23 cellular contexts compared by ENCODE assay signal in the genomic region with DNA sequence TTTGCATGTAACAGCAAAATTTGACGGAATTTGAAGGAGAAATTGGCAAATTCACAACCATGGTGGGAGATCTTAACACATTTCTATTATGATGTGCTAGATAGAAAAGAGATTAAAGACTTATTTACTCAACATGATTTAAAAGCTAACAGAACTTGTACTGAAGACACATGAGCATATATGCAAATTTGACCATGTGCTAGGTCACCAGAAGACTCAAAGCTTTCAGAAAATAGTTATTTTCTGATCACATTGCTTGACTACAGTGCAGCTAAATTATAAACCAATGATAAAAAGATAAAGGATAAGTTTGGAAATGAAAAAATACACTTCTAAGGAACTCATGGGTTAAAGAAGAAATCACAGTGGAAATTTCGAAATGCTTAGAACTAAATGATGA. TPM values are rescaled to one million over a fixed set of nuclear protein-coding genes. Genes with fewer than 3 reads are reported as not detected.
DNase-seq lines count a peak whose midpoint lies in the region; ATAC-seq and TF ChIP-seq lines count a peak whose summit lies in the region.
"Had no signal": no experiment of that assay in that cellular context is flagged by ENCODE, and none has a peak within 500 bp of the region (broad histone marks: within the 10 kb centered on the region; RNA-seq: fewer than 3 reads in every experiment).

No MANE protein-coding gene starts in this region.

- POLR2A ChIA-PET in activated B cell treated with CpG ODN at 0.5 μM for 24 hours (lab: Charles Lee) = interaction anchor here (0.5 to 4.6 kb wide), 9 partner anchors 9 to 374 kb away, joined by 3 to 22 read pairs (median 10); partner anchors contain the start of gene GPR183

- no peaks in the 10 kb centered on the region for H3K27me3 Mint-ChIP-seq in T-helper 1 cell treated with Interleukin-12 subunit alpha and Interleukin-12 subunit beta and Interleukin-4 antibody, amounts not matched to agents 30 μg/mL and 1 μg/mL, for 36 hours (ENCODE audit: low read depth)
- H3K27me3 Mint-ChIP-seq in activated B cell treated with CpG ODN at 0.5 μM for 24 hours = no peaks in the 10 kb centered on the region

- no peaks in the 10 kb centered on the region for H3K9me3 ChIP-seq in effector memory CD4-positive, alpha-beta T cell (ENCODE audit: control insufficient read depth, low read length)
- H3K9me3 ChIP-seq: BLaER1, gastroesophageal sphincter, neutrophil, SK-N-SH, tibial nerve had no signal

- no peaks in the 10 kb centered on the region for H3K27me3 ChIP-seq in effector memory CD4-positive, alpha-beta T cell (replicated peaks; ENCODE audit: control insufficient read depth, insufficient read depth, low read length, poor library complexity, severe bottlenecking)
- H3K27me3 ChIP-seq: BLaER1, brain microvascular endothelial cell, gastroesophageal sphincter, neutrophil, tibial nerve had no signal

- DNase-seq in T-helper 1 cell = no peak
- no peak for DNase-seq in GM12864 (ENCODE audit: low read depth)
- DNase-seq in activated B cell treated with CpG ODN at 0.5 μM for 24 hours = no peak
- DNase-seq in effector memory CD4-positive, alpha-beta T cell = no peak
- DNase-seq in iPS-NIHi7 (ENCODE audit: extremely low spot score) = no peak
- DNase-seq in activated CD8-positive, alpha-beta memory T cell treated with anti-CD3 and anti-CD28 coated beads for 24 hours = no peak
- no peak for DNase-seq in glomerular visceral epithelial cell (ENCODE audit: extremely low spot score)
- DNase-seq: activated CD4-positive, alpha-beta T cell treated with anti-CD3 and anti-CD28 coated beads, Interleukin-2, amount 50 U/mL, for 4 hours; brain microvascular endothelial cell; DMS153; H9; left colon; NCI-H1930; NCI-H446; SK-N-SH had no signal

- TF ChIP-seq CTCF in GM12864 (IDR thresholded peaks at IDR 0.05; ENCODE audit: low read depth, low read length, missing control alignments) (no peak), activated B cell treated with CpG ODN at 0.5 μM for 24 hours (IDR thresholded peaks at IDR 0.05) (no peak)

- intact Hi-C loops in activated B cell treated with CpG ODN at 0.5 μM for 24 hours (cut with micrococcal nuclease) = no loop called here

- H3K4me1 Mint-ChIP-seq in T-helper 1 cell treated with Interleukin-12 subunit alpha and Interleukin-12 subunit beta and Interleukin-4 antibody, amounts not matched to agents 30 μg/mL and 1 μg/mL, for 36 hours (ENCODE audit: low read depth) = peaks cover 55% of the 10 kb centered on the region
- H3K4me1 Mint-ChIP-seq in activated B cell treated with CpG ODN at 0.5 μM for 24 hours = peaks cover 92% of the 10 kb centered on the region

- H3K27ac ChIP-seq in effector memory CD4-positive, alpha-beta T cell (ENCODE audit: insufficient read depth, low read length, poor library complexity, severe bottlenecking) = peak overlapping the region; percentile 89
- H3K27ac ChIP-seq: 22Rv1, BLaER1, brain microvascular endothelial cell, neutrophil, tibial nerve had no signal

- H3K4me1 ChIP-seq in effector memory CD4-positive, alpha-beta T cell (ENCODE audit: control insufficient read depth, insufficient read depth, low read length, poor library complexity, severe bottlenecking) = peaks cover 72% of the 10 kb centered on the region

- H3K36me3 ChIP-seq in effector memory CD4-positive, alpha-beta T cell (ENCODE audit: control insufficient read depth, insufficient read depth, low read length) = peaks cover 33% of the 10 kb centered on the region
- H3K36me3 ChIP-seq: brain microvascular endothelial cell, neutrophil, tibial nerve had no signal

- peak overlapping the region; percentile 83 for H3K27ac Mint-ChIP-seq in T-helper 1 cell treated with Interleukin-12 subunit alpha and Interleukin-12 subunit beta and Interleukin-4 antibody, amounts not matched to agents 30 μg/mL and 1 μg/mL, for 36 hours
- H3K27ac Mint-ChIP-seq in activated B cell treated with CpG ODN at 0.5 μM for 24 hours = peak overlapping the region; percentile 80
- H3K27ac Mint-ChIP-seq: H9 had no signal

- CTCF ChIA-PET in activated B cell treated with CpG ODN at 0.5 μM for 24 hours (lab: Charles Lee) = interaction anchor here (1.7 to 3.2 kb wide), 3 partner anchors 15 to 138 kb away, joined by 6 to 17 read pairs (median 8); no protein-coding TSS in a partner anchor

- peaks cover 29% of the 10 kb centered on the region for H3K36me3 Mint-ChIP-seq in T-helper 1 cell treated with Interleukin-12 subunit alpha and Interleukin-12 subunit beta and Interleukin-4 antibody, amounts not matched to agents 30 μg/mL and 1 μg/mL, for 36 hours (ENCODE audit: low read depth)
- peaks cover 68% of the 10 kb centered on the region for H3K36me3 Mint-ChIP-seq in activated B cell treated with CpG ODN at 0.5 μM for 24 hours (ENCODE audit: low read depth)

- peak overlapping the region; percentile 62 for H3K4me3 Mint-ChIP-seq in T-helper 1 cell treated with Interleukin-12 subunit alpha and Interleukin-12 subunit beta and Interleukin-4 antibody, amounts not matched to agents 30 μg/mL and 1 μg/mL, for 36 hours
- peak overlapping the region; percentile 65 for H3K4me3 Mint-ChIP-seq in activated B cell treated with CpG ODN at 0.5 μM for 24 hours
- H3K4me3 Mint-ChIP-seq: H9 had no signal

- no peak for ATAC-seq in activated B cell treated with CpG ODN at 0.5 μM for 24 hours (ENCODE audit: low read depth)
- ATAC-seq: gastroesophageal sphincter, left colon had no signal

- no peaks in the 10 kb centered on the region for H3K9me3 Mint-ChIP-seq in T-helper 1 cell treated with Interleukin-12 subunit alpha and Interleukin-12 subunit beta and Interleukin-4 antibody, amounts not matched to agents 30 μg/mL and 1 μg/mL, for 36 hours
- no peaks in the 10 kb centered on the region for H3K9me3 Mint-ChIP-seq in activated B cell treated with CpG ODN at 0.5 μM for 24 hours
- H3K9me3 Mint-ChIP-seq: H9 had no signal

- H3K4me3 ChIP-seq in GM12864 (ENCODE audit: low read depth, low read length) = peak overlapping the region; percentile 18; the same call in 1 of the 2 replicates
- peak overlapping the region; percentile 30 for H3K4me3 ChIP-seq in effector memory CD4-positive, alpha-beta T cell (ENCODE audit: insufficient read depth, low read depth, low read length, poor library complexity, severe bottlenecking)
- H3K4me3 ChIP-seq: BLaER1, gastroesophageal sphincter, tibial nerve had no signal

RNA-seq across cellular contexts. Expression of gene GPR183, which starts 9.1 kb away (rescaled TPM):
- 84.5 and 86.4 TPM in 2 replicates for total RNA-seq in activated B cell treated with CpG ODN at 0.5 μM for 24 hours
- total RNA-seq: H9 had no signal

RNA-seq across cellular contexts. Expression of gene GPR18, which starts 39.9 kb away (rescaled TPM):
- total RNA-seq in activated B cell treated with CpG ODN at 0.5 μM for 24 hours = 29.0 and 32.4 TPM in 2 replicates
- total RNA-seq: dermis microvascular lymphatic vessel endothelial cell, gastroesophageal sphincter, H9, M059J, tibial nerve had no signal
